1 cellular context compared by ENCODE assay signal in the genomic region with DNA sequence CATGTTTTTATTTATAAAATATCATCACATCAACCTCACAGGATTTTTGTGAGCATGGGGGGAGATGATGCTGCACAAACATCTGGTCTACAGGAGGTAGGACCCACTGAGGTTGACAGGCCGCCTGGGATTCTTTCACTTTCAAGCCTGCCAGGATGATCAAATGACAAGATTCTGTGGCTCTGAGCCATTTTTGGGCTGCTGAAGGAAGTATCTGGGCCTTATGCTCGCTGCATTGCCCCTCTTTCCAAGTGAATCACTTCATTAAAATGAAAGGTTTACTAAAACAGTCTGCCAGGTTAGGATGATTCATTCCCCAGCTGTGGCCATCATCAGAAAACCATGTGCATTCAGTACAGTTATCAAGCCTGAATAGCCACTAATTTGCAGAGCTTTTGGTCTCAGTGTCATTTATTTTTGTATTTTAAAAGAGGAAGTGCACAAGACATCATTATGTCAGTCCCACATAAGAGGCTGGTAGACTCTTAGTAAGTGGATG.
A peak's percentile ranks its signal among the peaks of the same experiment; 100 is the strongest.
TF ChIP-seq lines count a peak whose summit lies in the region.

No MANE protein-coding gene starts in this region.

TF ChIP-seq in GM12878, 131 proteins besides CTCF, POLR2A, EP300 and RAD21 (continued from another document and continues in another):
- TF ChIP-seq MEF2A (IDR thresholded peaks at IDR 0.05; ENCODE audit: insufficient read depth, low read depth, low read length) (0 out of 2 replicates have a peak, but pooled peaks have one; percentile 54), BCL11A (IDR thresholded peaks at IDR 0.05; ENCODE audit: low read depth, low read length) (0 out of 2 replicates have a peak, but pooled peaks have one; percentile 12), POU2F2 (IDR thresholded peaks at IDR 0.05; ENCODE audit: borderline replicate concordance, low read depth, low read length) (no peak), MTA2 (IDR thresholded peaks at IDR 0.05; ENCODE audit: low read depth) (peak; percentile 88), SRF (IDR thresholded peaks at IDR 0.05; ENCODE audit: low read depth in 2 of 2, low read length in 2 of 2) (peak in 1 of 2 experiments; percentile 52; a peak in 1 of 4 replicates), RAD51 (IDR thresholded peaks at IDR 0.05) (no peak), PRDM15 (CRISPR knock-in tag; IDR thresholded peaks at IDR 0.05) (no peak), NR2C1 (IDR thresholded peaks at IDR 0.05) (no peak), NRF1 (conservative IDR thresholded peaks at IDR 0.05; ENCODE audit: low read depth, low read length) (no peak), JUNB (IDR thresholded peaks at IDR 0.05) (peak; percentile 19; the same call in 1 of the 2 replicates), MYC (IDR thresholded peaks at IDR 0.05; ENCODE audit: insufficient read depth, insufficient read length, insufficient replicate concordance, low read length, severe bottlenecking) (no peak), EZH2 (IDR thresholded peaks at IDR 0.05; ENCODE audit: borderline replicate concordance, control insufficient read depth, low read depth, low read length) (no peak), MXI1 (IDR thresholded peaks at IDR 0.05; ENCODE audit: low read depth, low read length) (peak; percentile 52; the same call in 1 of the 2 replicates), ZBTB11 (CRISPR knock-in tag; IDR thresholded peaks at IDR 0.05) (no peak), ZZZ3 (IDR thresholded peaks at IDR 0.05; ENCODE audit: control insufficient read depth, insufficient read length, low read depth) (no peak), SPI1 (IDR thresholded peaks at IDR 0.05; ENCODE audit: borderline replicate concordance, insufficient read depth, low read depth, low read length) (peak; percentile 99), BACH1 (IDR thresholded peaks at IDR 0.05; ENCODE audit: borderline replicate concordance) (no peak), JUND (IDR thresholded peaks at IDR 0.05; ENCODE audit: low read depth, low read length) (no peak), IKZF1 (conservative IDR thresholded peaks at IDR 0.05) (peak; percentile 45; the same call in 1 of the 2 replicates), ATF7 (IDR thresholded peaks at IDR 0.05; ENCODE audit: low read depth) (peak; percentile 63), E2F8 (IDR thresholded peaks at IDR 0.05; ENCODE audit: low read depth, partially characterized antibody) (no peak)
- TF ChIP-seq, protein P1, sequence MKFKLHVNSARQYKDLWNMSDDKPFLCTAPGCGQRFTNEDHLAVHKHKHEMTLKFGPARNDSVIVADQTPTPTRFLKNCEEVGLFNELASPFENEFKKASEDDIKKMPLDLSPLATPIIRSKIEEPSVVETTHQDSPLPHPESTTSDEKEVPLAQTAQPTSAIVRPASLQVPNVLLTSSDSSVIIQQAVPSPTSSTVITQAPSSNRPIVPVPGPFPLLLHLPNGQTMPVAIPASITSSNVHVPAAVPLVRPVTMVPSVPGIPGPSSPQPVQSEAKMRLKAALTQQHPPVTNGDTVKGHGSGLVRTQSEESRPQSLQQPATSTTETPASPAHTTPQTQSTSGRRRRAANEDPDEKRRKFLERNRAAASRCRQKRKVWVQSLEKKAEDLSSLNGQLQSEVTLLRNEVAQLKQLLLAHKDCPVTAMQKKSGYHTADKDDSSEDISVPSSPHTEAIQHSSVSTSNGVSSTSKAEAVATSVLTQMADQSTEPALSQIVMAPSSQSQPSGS (IDR thresholded peaks at IDR 0.05; ENCODE audit: low read length) = peak; percentile 38; the same call in 1 of the 2 replicates
- TF ChIP-seq, protein P2, sequence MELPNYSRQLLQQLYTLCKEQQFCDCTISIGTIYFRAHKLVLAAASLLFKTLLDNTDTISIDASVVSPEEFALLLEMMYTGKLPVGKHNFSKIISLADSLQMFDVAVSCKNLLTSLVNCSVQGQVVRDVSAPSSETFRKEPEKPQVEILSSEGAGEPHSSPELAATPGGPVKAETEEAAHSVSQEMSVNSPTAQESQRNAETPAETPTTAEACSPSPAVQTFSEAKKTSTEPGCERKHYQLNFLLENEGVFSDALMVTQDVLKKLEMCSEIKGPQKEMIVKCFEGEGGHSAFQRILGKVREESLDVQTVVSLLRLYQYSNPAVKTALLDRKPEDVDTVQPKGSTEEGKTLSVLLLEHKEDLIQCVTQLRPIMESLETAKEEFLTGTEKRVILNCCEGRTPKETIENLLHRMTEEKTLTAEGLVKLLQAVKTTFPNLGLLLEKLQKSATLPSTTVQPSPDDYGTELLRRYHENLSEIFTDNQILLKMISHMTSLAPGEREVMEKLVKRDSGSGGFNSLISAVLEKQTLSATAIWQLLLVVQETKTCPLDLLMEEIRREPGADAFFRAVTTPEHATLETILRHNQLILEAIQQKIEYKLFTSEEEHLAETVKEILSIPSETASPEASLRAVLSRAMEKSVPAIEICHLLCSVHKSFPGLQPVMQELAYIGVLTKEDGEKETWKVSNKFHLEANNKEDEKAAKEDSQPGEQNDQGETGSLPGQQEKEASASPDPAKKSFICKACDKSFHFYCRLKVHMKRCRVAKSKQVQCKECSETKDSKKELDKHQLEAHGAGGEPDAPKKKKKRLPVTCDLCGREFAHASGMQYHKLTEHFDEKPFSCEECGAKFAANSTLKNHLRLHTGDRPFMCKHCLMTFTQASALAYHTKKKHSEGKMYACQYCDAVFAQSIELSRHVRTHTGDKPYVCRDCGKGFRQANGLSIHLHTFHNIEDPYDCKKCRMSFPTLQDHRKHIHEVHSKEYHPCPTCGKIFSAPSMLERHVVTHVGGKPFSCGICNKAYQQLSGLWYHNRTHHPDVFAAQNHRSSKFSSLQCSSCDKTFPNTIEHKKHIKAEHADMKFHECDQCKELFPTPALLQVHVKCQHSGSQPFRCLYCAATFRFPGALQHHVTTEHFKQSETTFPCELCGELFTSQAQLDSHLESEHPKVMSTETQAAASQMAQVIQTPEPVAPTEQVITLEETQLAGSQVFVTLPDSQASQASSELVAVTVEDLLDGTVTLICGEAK (IDR thresholded peaks at IDR 0.05; ENCODE audit: borderline replicate concordance) = no peak
- TF ChIP-seq, protein P3, sequence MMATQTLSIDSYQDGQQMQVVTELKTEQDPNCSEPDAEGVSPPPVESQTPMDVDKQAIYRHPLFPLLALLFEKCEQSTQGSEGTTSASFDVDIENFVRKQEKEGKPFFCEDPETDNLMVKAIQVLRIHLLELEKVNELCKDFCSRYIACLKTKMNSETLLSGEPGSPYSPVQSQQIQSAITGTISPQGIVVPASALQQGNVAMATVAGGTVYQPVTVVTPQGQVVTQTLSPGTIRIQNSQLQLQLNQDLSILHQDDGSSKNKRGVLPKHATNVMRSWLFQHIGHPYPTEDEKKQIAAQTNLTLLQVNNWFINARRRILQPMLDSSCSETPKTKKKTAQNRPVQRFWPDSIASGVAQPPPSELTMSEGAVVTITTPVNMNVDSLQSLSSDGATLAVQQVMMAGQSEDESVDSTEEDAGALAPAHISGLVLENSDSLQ (IDR thresholded peaks at IDR 0.05) = peak; percentile 56; the same call in 1 of the 2 replicates
- TF ChIP-seq, protein P4, sequence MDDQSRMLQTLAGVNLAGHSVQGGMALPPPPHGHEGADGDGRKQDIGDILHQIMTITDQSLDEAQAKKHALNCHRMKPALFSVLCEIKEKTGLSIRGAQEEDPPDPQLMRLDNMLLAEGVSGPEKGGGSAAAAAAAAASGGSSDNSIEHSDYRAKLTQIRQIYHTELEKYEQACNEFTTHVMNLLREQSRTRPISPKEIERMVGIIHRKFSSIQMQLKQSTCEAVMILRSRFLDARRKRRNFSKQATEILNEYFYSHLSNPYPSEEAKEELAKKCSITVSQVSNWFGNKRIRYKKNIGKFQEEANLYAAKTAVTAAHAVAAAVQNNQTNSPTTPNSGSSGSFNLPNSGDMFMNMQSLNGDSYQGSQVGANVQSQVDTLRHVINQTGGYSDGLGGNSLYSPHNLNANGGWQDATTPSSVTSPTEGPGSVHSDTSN (IDR thresholded peaks at IDR 0.05; ENCODE audit: insufficient replicate concordance, low read depth, low read length) = no peak
- TF ChIP-seq, protein P5, sequence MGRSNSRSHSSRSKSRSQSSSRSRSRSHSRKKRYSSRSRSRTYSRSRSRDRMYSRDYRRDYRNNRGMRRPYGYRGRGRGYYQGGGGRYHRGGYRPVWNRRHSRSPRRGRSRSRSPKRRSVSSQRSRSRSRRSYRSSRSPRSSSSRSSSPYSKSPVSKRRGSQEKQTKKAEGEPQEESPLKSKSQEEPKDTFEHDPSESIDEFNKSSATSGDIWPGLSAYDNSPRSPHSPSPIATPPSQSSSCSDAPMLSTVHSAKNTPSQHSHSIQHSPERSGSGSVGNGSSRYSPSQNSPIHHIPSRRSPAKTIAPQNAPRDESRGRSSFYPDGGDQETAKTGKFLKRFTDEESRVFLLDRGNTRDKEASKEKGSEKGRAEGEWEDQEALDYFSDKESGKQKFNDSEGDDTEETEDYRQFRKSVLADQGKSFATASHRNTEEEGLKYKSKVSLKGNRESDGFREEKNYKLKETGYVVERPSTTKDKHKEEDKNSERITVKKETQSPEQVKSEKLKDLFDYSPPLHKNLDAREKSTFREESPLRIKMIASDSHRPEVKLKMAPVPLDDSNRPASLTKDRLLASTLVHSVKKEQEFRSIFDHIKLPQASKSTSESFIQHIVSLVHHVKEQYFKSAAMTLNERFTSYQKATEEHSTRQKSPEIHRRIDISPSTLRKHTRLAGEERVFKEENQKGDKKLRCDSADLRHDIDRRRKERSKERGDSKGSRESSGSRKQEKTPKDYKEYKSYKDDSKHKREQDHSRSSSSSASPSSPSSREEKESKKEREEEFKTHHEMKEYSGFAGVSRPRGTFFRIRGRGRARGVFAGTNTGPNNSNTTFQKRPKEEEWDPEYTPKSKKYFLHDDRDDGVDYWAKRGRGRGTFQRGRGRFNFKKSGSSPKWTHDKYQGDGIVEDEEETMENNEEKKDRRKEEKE (IDR thresholded peaks at IDR 0.05) = no peak
- TF ChIP-seq, protein P6, sequence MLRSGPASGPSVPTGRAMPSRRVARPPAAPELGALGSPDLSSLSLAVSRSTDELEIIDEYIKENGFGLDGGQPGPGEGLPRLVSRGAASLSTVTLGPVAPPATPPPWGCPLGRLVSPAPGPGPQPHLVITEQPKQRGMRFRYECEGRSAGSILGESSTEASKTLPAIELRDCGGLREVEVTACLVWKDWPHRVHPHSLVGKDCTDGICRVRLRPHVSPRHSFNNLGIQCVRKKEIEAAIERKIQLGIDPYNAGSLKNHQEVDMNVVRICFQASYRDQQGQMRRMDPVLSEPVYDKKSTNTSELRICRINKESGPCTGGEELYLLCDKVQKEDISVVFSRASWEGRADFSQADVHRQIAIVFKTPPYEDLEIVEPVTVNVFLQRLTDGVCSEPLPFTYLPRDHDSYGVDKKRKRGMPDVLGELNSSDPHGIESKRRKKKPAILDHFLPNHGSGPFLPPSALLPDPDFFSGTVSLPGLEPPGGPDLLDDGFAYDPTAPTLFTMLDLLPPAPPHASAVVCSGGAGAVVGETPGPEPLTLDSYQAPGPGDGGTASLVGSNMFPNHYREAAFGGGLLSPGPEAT (IDR thresholded peaks at IDR 0.05; ENCODE audit: low read depth) = 0 out of 2 replicates have a peak, but pooled peaks have one; percentile 28
